In the genomic region with DNA sequence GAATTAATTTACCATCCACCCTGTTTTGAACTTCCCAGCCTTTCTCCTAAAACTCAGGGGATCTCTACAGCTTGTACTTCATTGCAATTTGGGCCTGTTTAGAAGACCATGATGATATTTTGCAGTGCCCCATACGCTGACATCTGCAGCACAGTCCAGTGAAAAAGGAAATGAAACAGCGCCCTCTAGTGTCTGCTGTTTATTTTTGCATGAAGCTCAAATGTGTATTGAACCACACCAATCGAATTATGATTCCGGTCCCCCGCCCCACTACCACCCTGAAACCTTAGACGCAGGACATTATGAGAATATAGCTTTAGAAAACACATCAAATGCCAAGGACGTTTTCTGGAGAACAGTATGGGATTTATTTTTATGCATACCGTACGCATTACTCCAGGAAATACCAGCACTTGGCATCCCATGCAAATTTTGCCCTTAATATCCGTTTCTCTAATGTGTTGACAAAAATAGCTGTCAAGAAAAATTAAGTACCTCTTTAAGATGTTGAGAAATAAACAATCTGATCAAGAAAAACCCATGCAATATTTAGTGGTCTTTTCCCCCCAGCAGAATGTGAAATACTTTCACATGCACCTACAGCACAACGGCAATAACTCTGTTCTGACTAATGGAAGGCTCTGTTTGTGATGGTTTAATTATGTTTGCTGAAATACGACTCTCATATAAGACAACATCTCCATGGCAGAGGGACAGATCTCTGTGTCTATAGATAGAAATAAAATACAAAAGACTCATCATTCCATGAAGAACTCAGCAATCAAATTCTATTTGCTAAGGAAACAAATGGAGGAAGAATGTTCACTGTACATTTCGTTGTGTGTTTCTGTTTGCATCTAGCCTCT, we compare ENCODE assay signal across 8 cellular contexts.
DNase-seq lines count a peak whose midpoint lies in the region; ATAC-seq and TF ChIP-seq lines count a peak whose summit lies in the region.

No MANE protein-coding gene starts in this region.

- DNase-seq in AG08396 (ENCODE audit: low spot score) (peak; percentile 61), KG1 (lab: John Stamatoyannopoulos, UW) (peak; percentile 54), RPMI8226 (peak; percentile 64), glutamatergic neuron (peak; percentile 43), pulmonary artery endothelial cell (ENCODE audit: low read depth, low spot score) (peak; percentile 24)
- DNase-seq in activated naive CD4-positive, alpha-beta T cell treated with anti-CD3 and anti-CD28 coated beads for 36 hours: peak; percentile 78

- H3K9me3 Mint-ChIP-seq in activated naive CD4-positive, alpha-beta T cell treated with anti-CD3 and anti-CD28 coated beads for 36 hours: no peaks in the 10 kb centered on the region
- peaks cover 5% of the 10 kb centered on the region for H3K9me3 Mint-ChIP-seq in glutamatergic neuron (ENCODE audit: unreplicated experiment)

- H3K36me3 Mint-ChIP-seq in activated naive CD4-positive, alpha-beta T cell treated with anti-CD3 and anti-CD28 coated beads for 36 hours (ENCODE audit: low read depth): no peaks in the 10 kb centered on the region
- H3K36me3 Mint-ChIP-seq in glutamatergic neuron (ENCODE audit: unreplicated experiment): no peaks in the 10 kb centered on the region

- no peak overlapping the region for H3K4me3 Mint-ChIP-seq in activated naive CD4-positive, alpha-beta T cell treated with anti-CD3 and anti-CD28 coated beads for 36 hours
- no peak overlapping the region for H3K4me3 Mint-ChIP-seq in glutamatergic neuron (ENCODE audit: unreplicated experiment)

- H3K4me1 Mint-ChIP-seq in activated naive CD4-positive, alpha-beta T cell treated with anti-CD3 and anti-CD28 coated beads for 36 hours (ENCODE audit: low read depth): no peaks in the 10 kb centered on the region
- peaks cover 14% of the 10 kb centered on the region for H3K4me1 Mint-ChIP-seq in glutamatergic neuron (ENCODE audit: low read depth, unreplicated experiment)

- CTCF ChIA-PET in activated naive CD4-positive, alpha-beta T cell treated with anti-CD3 and anti-CD28 coated beads for 36 hours (lab: Charles Lee): interaction anchor here (0.6 to 1.9 kb wide), 52 partner anchors 8 to 860 kb away, joined by 3 to 12 read pairs (median 4); a partner anchor contains a TSS

- H3K27ac Mint-ChIP-seq in activated naive CD4-positive, alpha-beta T cell treated with anti-CD3 and anti-CD28 coated beads for 36 hours: no peak overlapping the region
- no peak overlapping the region for H3K27ac Mint-ChIP-seq in glutamatergic neuron (ENCODE audit: unreplicated experiment)

- intact Hi-C loops in activated naive CD4-positive, alpha-beta T cell treated with anti-CD3 and anti-CD28 coated beads for 36 hours (cut with micrococcal nuclease): loop anchor here (1.0 to 5.0 kb wide), 4 partner anchors 83 to 684 kb away; a partner anchor contains a TSS

- H3K27me3 Mint-ChIP-seq in activated naive CD4-positive, alpha-beta T cell treated with anti-CD3 and anti-CD28 coated beads for 36 hours (ENCODE audit: low read depth): peaks cover 11% of the 10 kb centered on the region
- no peaks in the 10 kb centered on the region for H3K27me3 Mint-ChIP-seq in glutamatergic neuron (ENCODE audit: unreplicated experiment)

- TF ChIP-seq CTCF in glutamatergic neuron (IDR thresholded peaks at IDR 0.05; ENCODE audit: partially characterized antibody, unreplicated experiment): peak; percentile 98

- peak; percentile 68 for ATAC-seq in GM18511 (IDR thresholded peaks at IDR 0.05; ENCODE audit: unreplicated experiment)
- ATAC-seq in HG03097 (IDR thresholded peaks at IDR 0.05; ENCODE audit: low FRiP score, unreplicated experiment): no peak

Comparison
In these comparisons a context has a peak if more than half of its experiments do, and no peak if none do; other contexts are left out.
1. DNase-seq: peak in every context shown above with its lines; median percentile 78 in activated naive CD4-positive, alpha-beta T cell treated with anti-CD3 and anti-CD28 coated beads for 36 hours; 64 in RPMI8226; 61 in AG08396; 54 in KG1; 43 in glutamatergic neuron; 24 in pulmonary artery endothelial cell.